Comparison of ENCODE assay signal across 1 cellular context in the genomic region with DNA sequence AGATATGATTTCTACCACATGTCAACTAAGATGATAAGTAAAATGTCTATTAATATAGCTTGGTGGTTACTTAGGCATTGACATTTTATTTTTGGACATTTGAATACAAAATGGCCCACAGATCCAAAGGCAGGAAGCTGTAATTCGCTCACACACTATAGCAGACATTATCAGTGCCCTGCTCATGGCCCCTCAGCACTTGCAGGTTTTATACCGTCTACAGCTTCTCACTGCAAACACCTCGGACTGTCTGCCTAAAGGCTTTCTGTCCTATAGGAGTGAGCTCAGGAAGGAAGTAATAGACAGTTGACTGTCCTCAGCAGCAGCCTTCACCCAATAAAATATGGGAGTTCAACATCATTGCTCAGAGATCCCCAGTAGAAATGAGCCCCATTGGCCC.
TF ChIP-seq lines count a peak whose summit lies in the region.

No MANE protein-coding gene starts in this region.

TF ChIP-seq in SK-N-SH treated with all-trans-retinoic acid at 6 μM for 48 hours, 23 proteins besides CTCF, POLR2A, EP300 and RAD21 (continued from another document):
- TF ChIP-seq, protein P1, sequence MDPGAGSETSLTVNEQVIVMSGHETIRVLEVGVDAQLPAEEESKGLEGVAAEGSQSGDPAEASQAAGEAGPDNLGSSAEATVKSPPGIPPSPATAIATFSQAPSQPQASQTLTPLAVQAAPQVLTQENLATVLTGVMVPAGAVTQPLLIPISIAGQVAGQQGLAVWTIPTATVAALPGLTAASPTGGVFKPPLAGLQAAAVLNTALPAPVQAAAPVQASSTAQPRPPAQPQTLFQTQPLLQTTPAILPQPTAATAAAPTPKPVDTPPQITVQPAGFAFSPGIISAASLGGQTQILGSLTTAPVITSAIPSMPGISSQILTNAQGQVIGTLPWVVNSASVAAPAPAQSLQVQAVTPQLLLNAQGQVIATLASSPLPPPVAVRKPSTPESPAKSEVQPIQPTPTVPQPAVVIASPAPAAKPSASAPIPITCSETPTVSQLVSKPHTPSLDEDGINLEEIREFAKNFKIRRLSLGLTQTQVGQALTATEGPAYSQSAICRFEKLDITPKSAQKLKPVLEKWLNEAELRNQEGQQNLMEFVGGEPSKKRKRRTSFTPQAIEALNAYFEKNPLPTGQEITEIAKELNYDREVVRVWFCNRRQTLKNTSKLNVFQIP (CRISPR knock-in tag; IDR thresholded peaks at IDR 0.05; ENCODE audit: borderline replicate concordance, low read depth), result no peak
- TF ChIP-seq, protein P2, sequence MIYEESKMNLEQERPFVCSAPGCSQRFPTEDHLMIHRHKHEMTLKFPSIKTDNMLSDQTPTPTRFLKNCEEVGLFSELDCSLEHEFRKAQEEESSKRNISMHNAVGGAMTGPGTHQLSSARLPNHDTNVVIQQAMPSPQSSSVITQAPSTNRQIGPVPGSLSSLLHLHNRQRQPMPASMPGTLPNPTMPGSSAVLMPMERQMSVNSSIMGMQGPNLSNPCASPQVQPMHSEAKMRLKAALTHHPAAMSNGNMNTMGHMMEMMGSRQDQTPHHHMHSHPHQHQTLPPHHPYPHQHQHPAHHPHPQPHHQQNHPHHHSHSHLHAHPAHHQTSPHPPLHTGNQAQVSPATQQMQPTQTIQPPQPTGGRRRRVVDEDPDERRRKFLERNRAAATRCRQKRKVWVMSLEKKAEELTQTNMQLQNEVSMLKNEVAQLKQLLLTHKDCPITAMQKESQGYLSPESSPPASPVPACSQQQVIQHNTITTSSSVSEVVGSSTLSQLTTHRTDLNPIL (CRISPR knock-in tag; IDR thresholded peaks at IDR 0.05; ENCODE audit: low read depth), result no peak
- TF ChIP-seq TCF4 (CRISPR knock-in tag; IDR thresholded peaks at IDR 0.05; ENCODE audit: borderline replicate concordance) (no peak), OSR1 (CRISPR knock-in tag; IDR thresholded peaks at IDR 0.05) (no peak), ESRRG (CRISPR knock-in tag; IDR thresholded peaks at IDR 0.05) (no peak), ZNF565 (CRISPR knock-in tag; conservative IDR thresholded peaks at IDR 0.05; ENCODE audit: low read depth) (no peak), SNAI2 (CRISPR knock-in tag; IDR thresholded peaks at IDR 0.05) (no peak)
- TF ChIP-seq, protein P3, sequence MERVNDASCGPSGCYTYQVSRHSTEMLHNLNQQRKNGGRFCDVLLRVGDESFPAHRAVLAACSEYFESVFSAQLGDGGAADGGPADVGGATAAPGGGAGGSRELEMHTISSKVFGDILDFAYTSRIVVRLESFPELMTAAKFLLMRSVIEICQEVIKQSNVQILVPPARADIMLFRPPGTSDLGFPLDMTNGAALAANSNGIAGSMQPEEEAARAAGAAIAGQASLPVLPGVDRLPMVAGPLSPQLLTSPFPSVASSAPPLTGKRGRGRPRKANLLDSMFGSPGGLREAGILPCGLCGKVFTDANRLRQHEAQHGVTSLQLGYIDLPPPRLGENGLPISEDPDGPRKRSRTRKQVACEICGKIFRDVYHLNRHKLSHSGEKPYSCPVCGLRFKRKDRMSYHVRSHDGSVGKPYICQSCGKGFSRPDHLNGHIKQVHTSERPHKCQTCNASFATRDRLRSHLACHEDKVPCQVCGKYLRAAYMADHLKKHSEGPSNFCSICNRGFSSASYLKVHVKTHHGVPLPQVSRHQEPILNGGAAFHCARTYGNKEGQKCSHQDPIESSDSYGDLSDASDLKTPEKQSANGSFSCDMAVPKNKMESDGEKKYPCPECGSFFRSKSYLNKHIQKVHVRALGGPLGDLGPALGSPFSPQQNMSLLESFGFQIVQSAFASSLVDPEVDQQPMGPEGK (CRISPR knock-in tag; IDR thresholded peaks at IDR 0.05; ENCODE audit: borderline replicate concordance), result no peak
- TF ChIP-seq, protein P4, sequence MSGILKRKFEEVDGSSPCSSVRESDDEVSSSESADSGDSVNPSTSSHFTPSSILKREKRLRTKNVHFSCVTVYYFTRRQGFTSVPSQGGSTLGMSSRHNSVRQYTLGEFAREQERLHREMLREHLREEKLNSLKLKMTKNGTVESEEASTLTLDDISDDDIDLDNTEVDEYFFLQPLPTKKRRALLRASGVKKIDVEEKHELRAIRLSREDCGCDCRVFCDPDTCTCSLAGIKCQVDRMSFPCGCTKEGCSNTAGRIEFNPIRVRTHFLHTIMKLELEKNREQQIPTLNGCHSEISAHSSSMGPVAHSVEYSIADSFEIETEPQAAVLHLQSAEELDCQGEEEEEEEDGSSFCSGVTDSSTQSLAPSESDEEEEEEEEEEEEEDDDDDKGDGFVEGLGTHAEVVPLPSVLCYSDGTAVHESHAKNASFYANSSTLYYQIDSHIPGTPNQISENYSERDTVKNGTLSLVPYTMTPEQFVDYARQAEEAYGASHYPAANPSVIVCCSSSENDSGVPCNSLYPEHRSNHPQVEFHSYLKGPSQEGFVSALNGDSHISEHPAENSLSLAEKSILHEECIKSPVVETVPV (CRISPR knock-in tag; IDR thresholded peaks at IDR 0.05), result no peak
